In the genomic region with DNA sequence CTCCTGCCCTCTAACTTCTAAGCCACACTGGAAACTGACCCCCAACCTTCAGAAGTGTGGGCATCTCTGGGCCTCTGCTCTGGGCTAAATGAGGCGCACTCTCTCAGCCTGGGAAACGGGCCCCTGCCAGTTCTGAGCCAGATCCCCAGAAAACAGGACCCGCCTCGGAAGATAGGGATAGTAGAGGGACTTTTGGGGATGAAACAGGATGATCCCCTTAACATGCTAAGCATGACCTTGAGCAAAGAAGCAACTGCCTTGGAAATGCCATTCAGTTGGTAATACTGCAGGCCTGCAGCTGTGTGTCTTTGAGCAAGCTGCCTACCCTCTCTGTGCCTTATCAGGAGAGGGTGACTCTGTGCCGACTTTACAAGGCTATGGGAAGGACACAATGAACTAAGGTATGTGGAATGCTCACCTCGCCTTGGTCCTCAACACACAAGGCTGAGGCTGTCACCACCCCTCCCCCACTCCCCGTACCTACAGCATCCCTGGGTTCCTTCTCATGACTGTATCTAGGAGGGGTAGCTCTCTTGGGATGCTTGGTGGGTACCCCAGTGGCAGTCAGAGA, we compare ENCODE assay signal across 1 cellular context.
TF ChIP-seq lines count a peak whose summit lies in the region.

No MANE protein-coding gene starts in this region.

TF ChIP-seq in HCT116, 20 proteins besides CTCF, POLR2A, EP300 and RAD21 (continued from another document):
- TF ChIP-seq, protein P1, sequence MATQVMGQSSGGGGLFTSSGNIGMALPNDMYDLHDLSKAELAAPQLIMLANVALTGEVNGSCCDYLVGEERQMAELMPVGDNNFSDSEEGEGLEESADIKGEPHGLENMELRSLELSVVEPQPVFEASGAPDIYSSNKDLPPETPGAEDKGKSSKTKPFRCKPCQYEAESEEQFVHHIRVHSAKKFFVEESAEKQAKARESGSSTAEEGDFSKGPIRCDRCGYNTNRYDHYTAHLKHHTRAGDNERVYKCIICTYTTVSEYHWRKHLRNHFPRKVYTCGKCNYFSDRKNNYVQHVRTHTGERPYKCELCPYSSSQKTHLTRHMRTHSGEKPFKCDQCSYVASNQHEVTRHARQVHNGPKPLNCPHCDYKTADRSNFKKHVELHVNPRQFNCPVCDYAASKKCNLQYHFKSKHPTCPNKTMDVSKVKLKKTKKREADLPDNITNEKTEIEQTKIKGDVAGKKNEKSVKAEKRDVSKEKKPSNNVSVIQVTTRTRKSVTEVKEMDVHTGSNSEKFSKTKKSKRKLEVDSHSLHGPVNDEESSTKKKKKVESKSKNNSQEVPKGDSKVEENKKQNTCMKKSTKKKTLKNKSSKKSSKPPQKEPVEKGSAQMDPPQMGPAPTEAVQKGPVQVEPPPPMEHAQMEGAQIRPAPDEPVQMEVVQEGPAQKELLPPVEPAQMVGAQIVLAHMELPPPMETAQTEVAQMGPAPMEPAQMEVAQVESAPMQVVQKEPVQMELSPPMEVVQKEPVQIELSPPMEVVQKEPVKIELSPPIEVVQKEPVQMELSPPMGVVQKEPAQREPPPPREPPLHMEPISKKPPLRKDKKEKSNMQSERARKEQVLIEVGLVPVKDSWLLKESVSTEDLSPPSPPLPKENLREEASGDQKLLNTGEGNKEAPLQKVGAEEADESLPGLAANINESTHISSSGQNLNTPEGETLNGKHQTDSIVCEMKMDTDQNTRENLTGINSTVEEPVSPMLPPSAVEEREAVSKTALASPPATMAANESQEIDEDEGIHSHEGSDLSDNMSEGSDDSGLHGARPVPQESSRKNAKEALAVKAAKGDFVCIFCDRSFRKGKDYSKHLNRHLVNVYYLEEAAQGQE (IDR thresholded peaks at IDR 0.05; ENCODE audit: low read depth), result no peak
- TF ChIP-seq SP1 (IDR thresholded peaks at IDR 0.05; ENCODE audit: low read depth), result no peak
